In genomic region chr3:77320514-77320913, GRCh38 we compare ENCODE assay signal across 9 cellular contexts.
A peak's percentile ranks its signal among the peaks of the same experiment; 100 is the strongest.
DNase-seq lines count a peak whose midpoint lies in the region; ATAC-seq and TF ChIP-seq lines count a peak whose summit lies in the region.
"Had no signal": no experiment of that assay in that cellular context is flagged by ENCODE, and none has a peak within 500 bp of the region (broad histone marks: within the 10 kb centered on the region; RNA-seq: fewer than 3 reads in every experiment).

No MANE protein-coding gene starts in this region.

- H3K27me3 ChIP-seq in upper lobe of left lung, result no peaks in the 10 kb centered on the region
- H3K27me3 ChIP-seq: SJSA1 had no signal

- H3K4me3 Mint-ChIP-seq in activated CD8-positive, alpha-beta T cell treated with anti-CD3 and anti-CD28 coated beads for 36 hours, result no peak overlapping the region
- H3K4me3 Mint-ChIP-seq in activated CD8-positive, alpha-beta T cell treated with anti-CD3 and anti-CD28 coated beads, Interleukin-2, amount 10 ng/mL, durations not matched to agents 7 days and 5 days, result no peak overlapping the region

- intact Hi-C loops in activated CD8-positive, alpha-beta T cell treated with anti-CD3 and anti-CD28 coated beads for 36 hours (cut with micrococcal nuclease), result no loop called here

- H3K4me1 ChIP-seq in upper lobe of left lung, result no peaks in the 10 kb centered on the region
- H3K4me1 ChIP-seq: SJSA1 had no signal

- WGBS in upper lobe of left lung, 2 donors, result 15% methylated on average over 3 of the region's 3 CpGs

- no peaks in the 10 kb centered on the region for H3K4me1 Mint-ChIP-seq in activated CD8-positive, alpha-beta T cell treated with anti-CD3 and anti-CD28 coated beads for 36 hours (ENCODE audit: low read depth)
- no peaks in the 10 kb centered on the region for H3K4me1 Mint-ChIP-seq in activated CD8-positive, alpha-beta T cell treated with anti-CD3 and anti-CD28 coated beads, Interleukin-2, amount 10 ng/mL, durations not matched to agents 7 days and 5 days (ENCODE audit: low read depth)

- TF ChIP-seq POLR2A in upper lobe of left lung (IDR thresholded peaks at IDR 0.05), result no peak

- no peaks in the 10 kb centered on the region for H3K36me3 Mint-ChIP-seq in activated CD8-positive, alpha-beta T cell treated with anti-CD3 and anti-CD28 coated beads for 36 hours (ENCODE audit: low read depth)
- H3K36me3 Mint-ChIP-seq in activated CD8-positive, alpha-beta T cell treated with anti-CD3 and anti-CD28 coated beads, Interleukin-2, amount 10 ng/mL, durations not matched to agents 7 days and 5 days (ENCODE audit: low read depth), result no peaks in the 10 kb centered on the region

- POLR2A ChIA-PET in activated CD8-positive, alpha-beta T cell treated with anti-CD3 and anti-CD28 coated beads for 36 hours (lab: Charles Lee), result no interaction called here
- POLR2A ChIA-PET in activated CD8-positive, alpha-beta T cell treated with anti-CD3 and anti-CD28 coated beads, Interleukin-2, amount 10 ng/mL, durations not matched to agents 7 days and 5 days (lab: Charles Lee), result no interaction called here

- no peak overlapping the region for H3K27ac ChIP-seq in upper lobe of left lung
- H3K27ac ChIP-seq: SJSA1 had no signal

- H3K4me3 ChIP-seq in upper lobe of left lung, result no peak overlapping the region
- H3K4me3 ChIP-seq: SJSA1 had no signal

- H3K9me3 ChIP-seq in upper lobe of left lung, result no peaks in the 10 kb centered on the region
- H3K9me3 ChIP-seq: SJSA1 had no signal

- peaks cover 5% of the 10 kb centered on the region for H3K9me3 Mint-ChIP-seq in activated CD8-positive, alpha-beta T cell treated with anti-CD3 and anti-CD28 coated beads for 36 hours
- no peaks in the 10 kb centered on the region for H3K9me3 Mint-ChIP-seq in activated CD8-positive, alpha-beta T cell treated with anti-CD3 and anti-CD28 coated beads, Interleukin-2, amount 10 ng/mL, durations not matched to agents 7 days and 5 days (ENCODE audit: insufficient read depth)

- CTCF ChIA-PET in activated CD8-positive, alpha-beta T cell treated with anti-CD3 and anti-CD28 coated beads for 36 hours (lab: Charles Lee), result interaction anchor here (0.7 to 1.5 kb wide), 4 partner anchors 9 to 64 kb away, joined by 3 to 5 read pairs (median 4); no protein-coding TSS in a partner anchor
- CTCF ChIA-PET in activated CD8-positive, alpha-beta T cell treated with anti-CD3 and anti-CD28 coated beads, Interleukin-2, amount 10 ng/mL, durations not matched to agents 7 days and 5 days (lab: Charles Lee), result interaction anchor here (0.8 to 1.1 kb wide), 2 partner anchors 12 to 14 kb away, joined by 3 to 4 read pairs; no protein-coding TSS in a partner anchor

- TF ChIP-seq EP300 in upper lobe of left lung (IDR thresholded peaks at IDR 0.05), result no peak

- ATAC-seq in activated CD8-positive, alpha-beta T cell treated with anti-CD3 and anti-CD28 coated beads for 36 hours, result no peak
- no peak for ATAC-seq in activated CD8-positive, alpha-beta T cell treated with anti-CD3 and anti-CD28 coated beads, Interleukin-2, amount 10 ng/mL, durations not matched to agents 7 days and 5 days
- ATAC-seq in upper lobe of left lung (ENCODE audit: low FRiP score in 2 of 2), result no peak

- H3K36me3 ChIP-seq in upper lobe of left lung, result no peaks in the 10 kb centered on the region
- H3K36me3 ChIP-seq: SJSA1 had no signal

- DNase-seq in activated CD8-positive, alpha-beta T cell treated with anti-CD3 and anti-CD28 coated beads for 36 hours, result no peak
- no peak for DNase-seq in activated CD8-positive, alpha-beta T cell treated with anti-CD3 and anti-CD28 coated beads, Interleukin-2, amount 10 ng/mL, durations not matched to agents 7 days and 5 days
- DNase-seq in SKM-1 (lab: John Stamatoyannopoulos, UW; ENCODE audit: unreplicated experiment) (peak; percentile 47), glomerular endothelial cell (ENCODE audit: extremely low read depth, low read depth, low spot score) (peak; percentile 51), upper lobe of left lung (no peak), hepatic stellate cell (ENCODE audit: low spot score) (no peak)
- DNase-seq in activated CD8-positive, alpha-beta memory T cell treated with anti-CD3 and anti-CD28 coated beads, Interleukin-2, amount 50 U/mL, for 48 hours, result no peak
- no peak for DNase-seq in stimulated activated CD4-positive, alpha-beta T cell treated with anti-CD3 and anti-CD28 coated beads, Interleukin-4, amount 100 ng/mL, for 24 hours

- H3K27me3 Mint-ChIP-seq in activated CD8-positive, alpha-beta T cell treated with anti-CD3 and anti-CD28 coated beads for 36 hours, result no peaks in the 10 kb centered on the region
- H3K27me3 Mint-ChIP-seq in activated CD8-positive, alpha-beta T cell treated with anti-CD3 and anti-CD28 coated beads, Interleukin-2, amount 10 ng/mL, durations not matched to agents 7 days and 5 days (ENCODE audit: low read depth), result no peaks in the 10 kb centered on the region

- peak; percentile 81 for TF ChIP-seq CTCF in activated CD8-positive, alpha-beta T cell treated with anti-CD3 and anti-CD28 coated beads for 36 hours (IDR thresholded peaks at IDR 0.05)
- peak in 4 of 6 experiments; percentile 34 to 46 (median 39) for TF ChIP-seq CTCF in upper lobe of left lung (IDR thresholded peaks at IDR 0.05)

- no peak overlapping the region for H3K27ac Mint-ChIP-seq in activated CD8-positive, alpha-beta T cell treated with anti-CD3 and anti-CD28 coated beads for 36 hours
- no peak overlapping the region for H3K27ac Mint-ChIP-seq in activated CD8-positive, alpha-beta T cell treated with anti-CD3 and anti-CD28 coated beads, Interleukin-2, amount 10 ng/mL, durations not matched to agents 7 days and 5 days

Comparison
In these comparisons a context has a peak if more than half of its experiments do, and no peak if none do; other contexts are left out.
1. DNase-seq: peak in SKM-1 (single experiment) and glomerular endothelial cell (single experiment); none in activated CD8-positive, alpha-beta T cell treated with anti-CD3 and anti-CD28 coated beads for 36 hours (single experiment), activated CD8-positive, alpha-beta T cell treated with anti-CD3 and anti-CD28 coated beads, Interleukin-2, amount 10 ng/mL, durations not matched to agents 7 days and 5 days (single experiment), upper lobe of left lung (0 of 2), hepatic stellate cell (single experiment), activated CD8-positive, alpha-beta memory T cell treated with anti-CD3 and anti-CD28 coated beads, Interleukin-2, amount 50 U/mL, for 48 hours (single experiment) and stimulated activated CD4-positive, alpha-beta T cell treated with anti-CD3 and anti-CD28 coated beads, Interleukin-4, amount 100 ng/mL, for 24 hours (single experiment).